Comparison of ENCODE assay signal across 15 cellular contexts in genomic region chr1:10668241-10668761, GRCh38.
A peak's percentile ranks its signal among the peaks of the same experiment; 100 is the strongest.
DNase-seq lines count a peak whose midpoint lies in the region; ATAC-seq and TF ChIP-seq lines count a peak whose summit lies in the region.
"Had no signal": no experiment of that assay in that cellular context is flagged by ENCODE, and none has a peak within 500 bp of the region (broad histone marks: within the 10 kb centered on the region; RNA-seq: fewer than 3 reads in every experiment).

No MANE protein-coding gene starts in this region.

- intact Hi-C loops in left cardiac atrium (cut with DNase I) = loop anchor here in 1 of 2 donors (10.0 kb wide), 1 partner anchor 144 kb away; no protein-coding TSS in a partner anchor

- TF ChIP-seq CTCF in cardiac muscle cell (IDR thresholded peaks at IDR 0.05; ENCODE audit: low read depth, low read length) (no peak), endodermal cell (conservative IDR thresholded peaks at IDR 0.05) (no peak), type B pancreatic cell (conservative IDR thresholded peaks at IDR 0.05) (no peak)

- peaks cover 54% of the 10 kb centered on the region for H3K4me1 ChIP-seq in cardiac muscle cell (ENCODE audit: low read depth)
- peaks cover 5% of the 10 kb centered on the region for H3K4me1 ChIP-seq in endodermal cell (ENCODE audit: control insufficient read depth, insufficient read depth, low read length)
- peaks cover 25% of the 10 kb centered on the region for H3K4me1 ChIP-seq in mesodermal cell (ENCODE audit: control insufficient read depth, insufficient read depth, low read length, poor library complexity, severe bottlenecking)

- DNase-seq in cardiac muscle cell (ENCODE audit: low read depth in 1 of 2, low spot score in 1 of 2) = no peak
- DNase-seq in left cardiac atrium = no peak
- no peak for DNase-seq in endodermal cell
- no peak for DNase-seq in type B pancreatic cell (ENCODE audit: extremely low spot score, unreplicated experiment)
- DNase-seq: activated naive CD4-positive, alpha-beta T cell treated with anti-CD3 and anti-CD28 coated beads for 36 hours; HFFc6; occipital lobe; testis had no signal

- H3K4me3 Mint-ChIP-seq in endodermal cell (no peak overlapping the region), type B pancreatic cell (no peak overlapping the region)
- H3K4me3 Mint-ChIP-seq: activated naive CD4-positive, alpha-beta T cell treated with anti-CD3 and anti-CD28 coated beads for 36 hours; central memory CD8-positive, alpha-beta T cell; HFFc6 had no signal

- H3K27me3 ChIP-seq in cardiac muscle cell (no peaks in the 10 kb centered on the region), endodermal cell (ENCODE audit: control insufficient read depth, insufficient read depth, low read length, poor library complexity, severe bottlenecking) (no peaks in the 10 kb centered on the region)
- H3K27me3 ChIP-seq: testis had no signal

- H3K9me3 ChIP-seq in cardiac muscle cell (ENCODE audit: low read depth) = no peaks in the 10 kb centered on the region
- H3K9me3 ChIP-seq in endodermal cell (ENCODE audit: control insufficient read depth, low read length) = no peaks in the 10 kb centered on the region
- H3K9me3 ChIP-seq in mesodermal cell (ENCODE audit: control insufficient read depth, low read length) = no peaks in the 10 kb centered on the region
- H3K9me3 ChIP-seq: testis had no signal

- H3K27ac ChIP-seq in cardiac muscle cell (peak overlapping the region; percentile 94), endodermal cell (ENCODE audit: low read depth, low read length) (peak overlapping the region; percentile 66), mesodermal cell (ENCODE audit: low read depth, low read length, severe bottlenecking) (peak overlapping the region; percentile 24)
- H3K27ac ChIP-seq: epithelial cell of prostate, SK-N-MC, testis had no signal

- no peak overlapping the region for H3K9ac ChIP-seq in endodermal cell (ENCODE audit: extremely low read depth, low read length, poor library complexity, severe bottlenecking)

- H3K36me3 Mint-ChIP-seq in endodermal cell (ENCODE audit: low read depth) (no peaks in the 10 kb centered on the region), type B pancreatic cell (no peaks in the 10 kb centered on the region)

- H3K36me3 ChIP-seq in cardiac muscle cell (peaks cover 6% of the 10 kb centered on the region), endodermal cell (ENCODE audit: control insufficient read depth, insufficient read depth, low read length) (no peaks in the 10 kb centered on the region), mesodermal cell (ENCODE audit: control insufficient read depth, insufficient read depth, low read length) (no peaks in the 10 kb centered on the region)

- H3K27ac Mint-ChIP-seq in endodermal cell (no peak overlapping the region), type B pancreatic cell (peak overlapping the region; percentile 31)
- H3K27ac Mint-ChIP-seq: activated naive CD4-positive, alpha-beta T cell treated with anti-CD3 and anti-CD28 coated beads for 36 hours; HFFc6 had no signal

- H3K27me3 Mint-ChIP-seq in endodermal cell (ENCODE audit: insufficient read depth) = no peaks in the 10 kb centered on the region
- peaks cover 3% of the 10 kb centered on the region for H3K27me3 Mint-ChIP-seq in type B pancreatic cell
- H3K27me3 Mint-ChIP-seq: central memory CD8-positive, alpha-beta T cell had no signal

- no peaks in the 10 kb centered on the region for H3K9me3 Mint-ChIP-seq in endodermal cell
- H3K9me3 Mint-ChIP-seq in type B pancreatic cell = no peaks in the 10 kb centered on the region
- H3K9me3 Mint-ChIP-seq: activated naive CD4-positive, alpha-beta T cell treated with anti-CD3 and anti-CD28 coated beads for 36 hours; central memory CD8-positive, alpha-beta T cell; HFFc6 had no signal

- peaks cover 6% of the 10 kb centered on the region for H3K4me1 Mint-ChIP-seq in endodermal cell
- peaks cover 37% of the 10 kb centered on the region for H3K4me1 Mint-ChIP-seq in type B pancreatic cell (ENCODE audit: unreplicated experiment)

- WGBS in endodermal cell (ENCODE audit: insufficient coverage in 1 of 2, insufficient read length in 1 of 2), 2 experiments = 77 to 83% methylated on average over 11 to 20 of the region's 20 CpGs
- WGBS in mesodermal cell (ENCODE audit: insufficient coverage in 2 of 2), 2 experiments = 57 to 67% methylated on average over 13 of the region's 20 CpGs

- ATAC-seq in left cardiac atrium (no peak), HG02884 (IDR thresholded peaks at IDR 0.05; ENCODE audit: unreplicated experiment) (no peak), GM19328 (IDR thresholded peaks at IDR 0.05; ENCODE audit: unreplicated experiment) (no peak), HG02678 (IDR thresholded peaks at IDR 0.05; ENCODE audit: unreplicated experiment) (no peak)

- H3K4me3 ChIP-seq in cardiac muscle cell (no peak overlapping the region), endodermal cell (ENCODE audit: low read length) (no peak overlapping the region), mesodermal cell (ENCODE audit: extremely low read depth, insufficient read depth, low read length, poor library complexity, severe bottlenecking) (no peak overlapping the region)
- H3K4me3 ChIP-seq: SK-N-MC, testis had no signal

Comparison
In these comparisons a context has a peak if more than half of its experiments do, and no peak if none do; other contexts are left out.
1. H3K27ac ChIP-seq: peak in every context shown above with its lines; median percentile 94 in cardiac muscle cell; 66 in endodermal cell; 24 in mesodermal cell.